ENCODE assay signal across 10 cellular contexts in genomic region chr1:115063238-115063901, GRCh38. TPM values are rescaled to one million over a fixed set of nuclear protein-coding genes. Genes with fewer than 3 reads are reported as not detected.
DNase-seq lines count a peak whose midpoint lies in the region; ATAC-seq and TF ChIP-seq lines count a peak whose summit lies in the region.
"Had no signal": no experiment of that assay in that cellular context is flagged by ENCODE, and none has a peak within 500 bp of the region (broad histone marks: within the 10 kb centered on the region; RNA-seq: fewer than 3 reads in every experiment).

No MANE protein-coding gene starts in this region.

- H3K27me3 Mint-ChIP-seq in natural killer cell (ENCODE audit: low read depth in 2 of 2) = no peaks in the 10 kb centered on the region

- H3K4me2 ChIP-seq in KMS-11 = peak overlapping the region; percentile 92

- H3K4me1 ChIP-seq in KMS-11 (ENCODE audit: low read depth, poor library complexity, severe bottlenecking) (peaks cover 18% of the 10 kb centered on the region), gastroesophageal sphincter (peaks cover 0 to 51% (median 0%) of the 10 kb centered on the region in 3 donors)

- no peak for TF ChIP-seq EP300 in gastroesophageal sphincter (IDR thresholded peaks at IDR 0.05)

- H3K36me3 ChIP-seq in KMS-11 (ENCODE audit: insufficient read depth) (no peaks in the 10 kb centered on the region), gastroesophageal sphincter (peaks cover 0 to 6% of the 10 kb centered on the region in 2 donors)

- H3K27me3 ChIP-seq in KMS-11 (ENCODE audit: insufficient read depth, low read depth) = no peaks in the 10 kb centered on the region
- H3K27me3 ChIP-seq in gastroesophageal sphincter = no peaks in the 10 kb centered on the region

- 0 out of 2 replicates have a peak overlapping the region, but pooled peaks have one; percentile 30 for H2AFZ ChIP-seq in KMS-11 (ENCODE audit: low read depth)

- DNase-seq in activated effector memory CD4-positive, alpha-beta T cell treated with anti-CD3 and anti-CD28 coated beads, Interleukin-2, amount 50 U/mL, for 16 hours = peak; percentile 71
- DNase-seq in natural killer cell (no peak), sciatic nerve (ENCODE audit: low spot score) (no peak)
- DNase-seq: H9 had no signal

- peaks cover 51 to 61% of the 10 kb centered on the region in 2 donors for H3K4me1 Mint-ChIP-seq in natural killer cell

- H3K9ac ChIP-seq in KMS-11 = peak overlapping the region; percentile 39; the same call in 1 of the 2 replicates

- no peak for TF ChIP-seq POLR2A in gastroesophageal sphincter (IDR thresholded peaks at IDR 0.05)

- H3K9me3 Mint-ChIP-seq in natural killer cell = no peaks in the 10 kb centered on the region
- H3K9me3 Mint-ChIP-seq: H9 had no signal

- peak overlapping the region; percentile 76 for H3K4me3 Mint-ChIP-seq in natural killer cell
- H3K4me3 Mint-ChIP-seq: H9 had no signal

- no peaks in the 10 kb centered on the region for H4K20me1 ChIP-seq in KMS-11 (ENCODE audit: insufficient read depth)

- H3K27ac ChIP-seq in KMS-11 = peak overlapping the region; percentile 78
- H3K27ac ChIP-seq in gastroesophageal sphincter = peak overlapping the region in 2 of 4 donors; percentile 54 to 69

- intact Hi-C loops in natural killer cell (cut with micrococcal nuclease) = loop anchor here (1.0 to 5.0 kb wide), 2 partner anchors 22 to 721 kb away; no protein-coding TSS in a partner anchor
- intact Hi-C loops in sciatic nerve (cut with DNase I) = no loop called here

- peaks cover 7% of the 10 kb centered on the region for H3K36me3 Mint-ChIP-seq in natural killer cell

- 71 to 78% methylated on average over 6 to 7 of the region's 7 CpGs for WGBS in gastroesophageal sphincter (ENCODE audit: low coverage in 1 of 2), 2 donors

- no peaks in the 10 kb centered on the region for H3K9me3 ChIP-seq in gastroesophageal sphincter

- TF ChIP-seq CTCF in KMS-11 (conservative IDR thresholded peaks at IDR 0.05; ENCODE audit: low read depth, low read length) (no peak), natural killer cell (IDR thresholded peaks at IDR 0.05) (no peak), gastroesophageal sphincter (IDR thresholded peaks at IDR 0.05) (no peak)

- no peak overlapping the region for H3K4me3 ChIP-seq in KMS-11 (IDR thresholded peaks at IDR 0.05; ENCODE audit: insufficient read depth, low read depth, low read length)
- H3K4me3 ChIP-seq in gastroesophageal sphincter = no peak overlapping the region

- H3K27ac Mint-ChIP-seq in natural killer cell = peak overlapping the region; percentile 88 to 98
- H3K27ac Mint-ChIP-seq: H9 had no signal

- ATAC-seq in GM18511 (IDR thresholded peaks at IDR 0.05; ENCODE audit: unreplicated experiment) (peak; percentile 58), natural killer cell (peak; percentile 22 to 53 (median 33)), GM21717 (IDR thresholded peaks at IDR 0.05; ENCODE audit: unreplicated experiment) (no peak), sciatic nerve (no peak), HG02623 (IDR thresholded peaks at IDR 0.05; ENCODE audit: unreplicated experiment) (no peak), gastroesophageal sphincter (no peak)

- no peaks in the 10 kb centered on the region for H3K79me2 ChIP-seq in KMS-11 (ENCODE audit: insufficient read depth, low read depth)

RNA-seq across cellular contexts. Expression of gene TSPAN2, which starts 25.9 kb away (rescaled TPM):
- 10 to 100 TPM; 17.1 to 41.4 (median 28.6) TPM for total RNA-seq in natural killer cell
- total RNA-seq in sciatic nerve = 2.9 TPM
- total RNA-seq in gastroesophageal sphincter = 10 to 100 TPM; 53.7 to 85.1 (median 63.8) TPM

RNA-seq across cellular contexts. Expression of gene TSHB, which starts 33.7 kb away (rescaled TPM):
- total RNA-seq in natural killer cell = not detected
- total RNA-seq in sciatic nerve = not detected
- not detected for total RNA-seq in gastroesophageal sphincter
- total RNA-seq: cerebellum, H9 had no signal

Comparison
In these comparisons a context has a peak if more than half of its experiments do, and no peak if none do; other contexts are left out.
1. ATAC-seq: peak in GM18511 (single experiment) and natural killer cell (3 of 3); none in GM21717 (single experiment), sciatic nerve (single experiment), HG02623 (single experiment) and gastroesophageal sphincter (single experiment).